Comparison of ENCODE assay signal across 9 cellular contexts in the genomic region with DNA sequence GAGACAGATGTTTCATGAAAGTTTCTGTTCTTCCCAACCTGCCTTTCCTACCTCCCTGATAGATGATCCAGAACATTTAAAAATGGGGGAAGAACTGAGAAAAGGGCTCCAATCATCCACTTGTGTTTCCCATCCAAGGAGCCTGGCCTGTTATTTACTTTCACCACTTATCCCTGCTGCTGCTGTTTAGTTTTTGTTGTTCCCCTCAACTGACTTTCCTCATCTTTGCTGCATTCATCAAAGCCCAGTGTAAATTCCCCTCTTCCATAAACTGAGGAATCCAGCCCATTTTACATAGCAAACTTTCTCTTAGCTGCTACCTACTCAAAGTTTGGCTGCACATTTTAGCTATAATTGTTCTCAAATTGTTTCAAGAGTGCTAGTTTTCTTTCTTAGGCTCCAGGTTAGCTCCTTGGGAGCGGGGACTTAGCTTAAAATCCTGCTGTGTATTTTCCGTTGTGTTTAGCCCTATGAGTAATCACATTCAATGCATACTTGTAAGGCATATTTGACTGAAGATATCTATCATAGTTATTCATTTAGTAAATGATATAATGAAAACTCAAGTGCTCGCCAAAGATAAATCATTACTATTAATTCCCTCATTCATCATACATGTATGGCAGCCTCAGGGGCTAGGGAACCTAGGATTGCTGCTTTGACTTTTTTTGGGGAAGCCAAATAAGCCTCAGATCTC. TPM values are rescaled to one million over a fixed set of nuclear protein-coding genes. Genes with fewer than 3 reads are reported as not detected.
DNase-seq lines count a peak whose midpoint lies in the region; ATAC-seq, FAIRE-seq and TF ChIP-seq lines count a peak whose summit lies in the region.
"Had no signal": no experiment of that assay in that cellular context is flagged by ENCODE, and none has a peak within 500 bp of the region (broad histone marks: within the 10 kb centered on the region; RNA-seq: fewer than 3 reads in every experiment).

No MANE protein-coding gene starts in this region.

- intact Hi-C loops in kidney (cut with DNase I) = no loop called here
- intact Hi-C loops in upper lobe of right lung (cut with DNase I) = no loop called here
- intact Hi-C loops in testis (cut with DNase I; ENCODE audit: low total_unique reads) = no loop called here

- no peak overlapping the region for H3K4me3 ChIP-seq in astrocyte of the spinal cord (ENCODE audit: low read depth, low read length)
- peak overlapping the region; percentile 85 to 90 for H3K4me3 ChIP-seq in kidney (ENCODE audit: low read length in 2 of 2)
- H3K4me3 ChIP-seq in upper lobe of right lung = peak overlapping the region; percentile 71
- no peak overlapping the region for H3K4me3 ChIP-seq in testis
- H3K4me3 ChIP-seq in HAP-1 = no peak overlapping the region

- H3K36me3 ChIP-seq in kidney (ENCODE audit: control insufficient read depth in 1 of 2, insufficient read depth in 2 of 2, low read length in 2 of 2) = no peaks in the 10 kb centered on the region
- no peaks in the 10 kb centered on the region for H3K36me3 ChIP-seq in upper lobe of right lung
- H3K36me3 ChIP-seq in testis (ENCODE audit: low read depth, missing control alignments) = no peaks in the 10 kb centered on the region
- no peaks in the 10 kb centered on the region for H3K36me3 ChIP-seq in HAP-1 (replicated peaks)

- no peak for TF ChIP-seq CTCF in astrocyte of the spinal cord (IDR thresholded peaks at IDR 0.05; ENCODE audit: low read depth, low read length)
- no peak for TF ChIP-seq CTCF in kidney (IDR thresholded peaks at IDR 0.05; ENCODE audit: borderline replicate concordance, extremely low read depth, insufficient read depth)
- TF ChIP-seq CTCF in upper lobe of right lung (IDR thresholded peaks at IDR 0.05) = no peak
- TF ChIP-seq CTCF in testis (IDR thresholded peaks at IDR 0.05) = no peak

- DNase-seq in NCI-H748 (lab: John Stamatoyannopoulos, UW; ENCODE audit: unreplicated experiment) (peak; percentile 3), NCI-H748 treated with DMSO at 0.1 percent for 48 hours (lab: John Stamatoyannopoulos, UW) (no peak), astrocyte of the spinal cord (ENCODE audit: low read depth, low spot score) (peak; percentile 18), kidney (no peak), upper lobe of right lung (no peak), testis (no peak), HAP-1 (ENCODE audit: low spot score in 2 of 2) (no peak), HuH-7.5 (ENCODE audit: low spot score) (no peak)
- DNase-seq: SHP77 had no signal

- WGBS in testis, 2 donors = 60 to 79% methylated on average over 3 of the region's 3 CpGs

- H3K9ac ChIP-seq in kidney (ENCODE audit: low read length in 2 of 2) = peak overlapping the region; percentile 6 to 43

- FAIRE-seq in kidney (lab: Jason Lieb, UNC) = no peak

- ATAC-seq in upper lobe of right lung = no peak

- in situ Hi-C loops in astrocyte of the spinal cord (cut with HindIII; ENCODE audit: low sequenced_read_pairs) = no loop called here
- in situ Hi-C loops in HAP-1 (cut with MboI; ENCODE audit: low sequenced_read_pairs) = no loop called here

- H3K27ac ChIP-seq in kidney (ENCODE audit: low read depth in 2 of 2, low read length in 2 of 2) (peak overlapping the region in 1 of 2 donors; percentile 74), upper lobe of right lung (peak overlapping the region; percentile 86), testis (no peak overlapping the region)

- peaks cover 0 to 3% of the 10 kb centered on the region in 2 donors for H3K4me1 ChIP-seq in kidney (ENCODE audit: control insufficient read depth in 1 of 2, insufficient read depth in 1 of 2, low read depth in 1 of 2, low read length in 2 of 2)
- H3K4me1 ChIP-seq in upper lobe of right lung = no peaks in the 10 kb centered on the region
- peaks cover 24% of the 10 kb centered on the region for H3K4me1 ChIP-seq in testis
- peaks cover 24% of the 10 kb centered on the region for H3K4me1 ChIP-seq in HAP-1

- TF ChIP-seq POLR2A in testis (IDR thresholded peaks at IDR 0.05) = no peak

- H3K27me3 ChIP-seq in upper lobe of right lung (no peaks in the 10 kb centered on the region), testis (no peaks in the 10 kb centered on the region), HAP-1 (ENCODE audit: low read depth) (no peaks in the 10 kb centered on the region)

- H3K9me3 ChIP-seq in kidney (ENCODE audit: control insufficient read depth in 1 of 2, low read length in 2 of 2) = no peaks in the 10 kb centered on the region
- H3K9me3 ChIP-seq in upper lobe of right lung = no peaks in the 10 kb centered on the region
- H3K9me3 ChIP-seq in testis = no peaks in the 10 kb centered on the region
- no peaks in the 10 kb centered on the region for H3K9me3 ChIP-seq in HAP-1

RNA-seq across cellular contexts. Expression of a gene that starts 1.4 kb away (rescaled TPM):
- total RNA-seq in kidney (62.3 TPM), upper lobe of right lung (69.9 TPM), testis (10 to 100 TPM; 48.9 to 62.0 TPM)
- polyA plus RNA-seq in kidney (ENCODE audit: insufficient read depth, low read depth, low replicate concordance) (10.2 TPM), testis (ENCODE audit: insufficient read depth, low read depth, low replicate concordance) (30.1 TPM)

Comparison
In these comparisons a context has a peak if more than half of its experiments do, and no peak if none do; other contexts are left out.
1. DNase-seq: peak in NCI-H748 (single experiment) and astrocyte of the spinal cord (single experiment); none in NCI-H748 treated with DMSO at 0.1 percent for 48 hours (single experiment), kidney (single experiment), upper lobe of right lung (single experiment), testis (single experiment), HAP-1 (0 of 2) and HuH-7.5 (single experiment).
2. H3K4me3 ChIP-seq: peak in kidney (2 of 2) and upper lobe of right lung (single experiment); none in astrocyte of the spinal cord (single experiment), testis (0 of 2) and HAP-1 (single experiment).